5 cellular contexts compared by ENCODE assay signal in the genomic region with DNA sequence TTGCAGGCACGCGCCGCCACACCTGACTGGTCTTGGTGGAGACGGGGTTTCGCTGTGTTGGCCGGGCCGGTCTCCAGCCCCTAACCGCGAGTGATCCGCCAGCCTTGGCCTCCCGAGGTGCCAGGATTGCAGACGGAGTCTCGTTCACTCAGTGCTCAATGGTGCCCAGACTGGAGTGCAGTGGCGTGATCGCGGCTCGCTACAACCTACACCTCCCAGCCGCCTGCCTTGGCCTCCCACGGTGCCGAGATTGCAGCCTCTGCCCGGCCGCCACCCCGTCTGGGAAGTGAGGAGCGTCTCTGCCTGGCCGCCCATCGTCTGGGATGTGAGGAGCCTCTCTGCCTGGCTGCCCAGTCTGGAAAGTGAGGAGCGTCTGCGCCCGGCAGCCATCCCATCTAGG. TPM values are rescaled to one million over a fixed set of nuclear protein-coding genes. Genes with fewer than 3 reads are reported as not detected.
"Had no signal": no experiment of that assay in that cellular context is flagged by ENCODE, and none has a peak within 500 bp of the region (broad histone marks: within the 10 kb centered on the region; RNA-seq: fewer than 3 reads in every experiment).

No MANE protein-coding gene starts in this region.

RNA-seq across cellular contexts. Expression of a gene that starts 30.4 kb away (rescaled TPM):
- total RNA-seq: activated naive CD4-positive, alpha-beta T cell treated with anti-CD3 and anti-CD28 coated beads, Interleukin-2, amount 50 U/mL, for 72 hours; ascending aorta; bronchial epithelial cell; chondrocyte had no signal
- polyA plus RNA-seq: cardiac muscle cell had no signal
